1 cellular context compared by ENCODE assay signal in genomic region chr16:58487566-58488351, GRCh38.
TF ChIP-seq lines count a peak whose summit lies in the region.

No MANE protein-coding gene starts in this region.

TF ChIP-seq in K562, 482 proteins besides CTCF, POLR2A, EP300 and RAD21 (continued from another document and continues in another):
- TF ChIP-seq HIVEP1 (CRISPR knock-in tag; IDR thresholded peaks at IDR 0.05) (no peak), CHD4 (IDR thresholded peaks at IDR 0.05; ENCODE audit: insufficient read depth, insufficient replicate concordance, low read depth, low read length, poor library complexity, severe bottlenecking) (peak; percentile 42), ZNF217 (CRISPR knock-in tag; IDR thresholded peaks at IDR 0.05) (no peak), MBD1 (CRISPR knock-in tag; IDR thresholded peaks at IDR 0.05) (no peak), CXXC5 (CRISPR knock-in tag; IDR thresholded peaks at IDR 0.05) (peak; percentile 26; the same call in 1 of the 2 replicates), KHSRP (IDR thresholded peaks at IDR 0.05) (no peak), ILF3 (IDR thresholded peaks at IDR 0.05; ENCODE audit: borderline replicate concordance) (no peak), MITF (IDR thresholded peaks at IDR 0.05) (no peak), ZNF512 (tag; IDR thresholded peaks at IDR 0.05) (no peak), IRF1 (CRISPR knock-in tag; IDR thresholded peaks at IDR 0.05; ENCODE audit: borderline replicate concordance) (no peak), ZBTB5 (IDR thresholded peaks at IDR 0.05) (no peak), NFATC3 (IDR thresholded peaks at IDR 0.05) (no peak), HOXB6 (CRISPR knock-in tag; IDR thresholded peaks at IDR 0.05; ENCODE audit: borderline replicate concordance) (no peak), ESRRA (IDR thresholded peaks at IDR 0.05; ENCODE audit: borderline replicate concordance, low read depth) (peak; percentile 31), ZNF232 (CRISPR knock-in tag; IDR thresholded peaks at IDR 0.05) (no peak), NCOA6 (IDR thresholded peaks at IDR 0.05) (no peak), GABPB2 (CRISPR knock-in tag; conservative IDR thresholded peaks at IDR 0.05) (no peak), SP1 (CRISPR knock-in tag; IDR thresholded peaks at IDR 0.05) (peak; percentile 51; the same call in 1 of the 2 replicates), ETV1 (tag; conservative IDR thresholded peaks at IDR 0.05; ENCODE audit: low read depth) (peak; percentile 39; the same call in 1 of the 2 replicates), GMEB1 (CRISPR knock-in tag; IDR thresholded peaks at IDR 0.05) (no peak), XRCC5 (IDR thresholded peaks at IDR 0.05; ENCODE audit: low read depth, low read length) (no peak), NR4A1 (CRISPR knock-in tag; IDR thresholded peaks at IDR 0.05) (no peak), NR4A1 (tag; IDR thresholded peaks at IDR 0.05) (no peak), CBFB (CRISPR knock-in tag; IDR thresholded peaks at IDR 0.05) (0 out of 2 replicates have a peak, but pooled peaks have one; percentile 42), ZKSCAN1 (IDR thresholded peaks at IDR 0.05; ENCODE audit: low read depth, low read length) (peak; percentile 11; the same call in 1 of the 2 replicates), DEAF1 (CRISPR knock-in tag; IDR thresholded peaks at IDR 0.05) (peak; percentile 91), ZBTB40 (IDR thresholded peaks at IDR 0.05) (no peak), ZBTB40 (CRISPR knock-in tag; IDR thresholded peaks at IDR 0.05) (no peak), NFIC (IDR thresholded peaks at IDR 0.05) (no peak), ATF1 (CRISPR knock-in tag; IDR thresholded peaks at IDR 0.05) (no peak), ATF1 (tag; IDR thresholded peaks at IDR 0.05) (no peak; the same call in 1 of the 2 replicates), KAT8 (IDR thresholded peaks at IDR 0.05; ENCODE audit: low read depth) (no peak), STAG1 (CRISPR knock-in tag; IDR thresholded peaks at IDR 0.05; ENCODE audit: borderline replicate concordance) (peak; percentile 86; the same call in 1 of the 2 replicates), ZBTB7A (IDR thresholded peaks at IDR 0.05; ENCODE audit: borderline replicate concordance, control insufficient read depth, low read depth, low read length) (0 out of 2 replicates have a peak, but pooled peaks have one; percentile 9), ERF (CRISPR knock-in tag; IDR thresholded peaks at IDR 0.05) (no peak), HEY1 (CRISPR knock-in tag; IDR thresholded peaks at IDR 0.05; ENCODE audit: borderline replicate concordance) (no peak), BRF1 (IDR thresholded peaks at IDR 0.05; ENCODE audit: borderline replicate concordance, extremely low read depth, insufficient read length) (no peak), HSF4 (CRISPR knock-in tag; IDR thresholded peaks at IDR 0.05; ENCODE audit: borderline replicate concordance) (no peak), CHAMP1 (IDR thresholded peaks at IDR 0.05) (no peak)
